Comparison of ENCODE assay signal across 27 cellular contexts in the genomic region with DNA sequence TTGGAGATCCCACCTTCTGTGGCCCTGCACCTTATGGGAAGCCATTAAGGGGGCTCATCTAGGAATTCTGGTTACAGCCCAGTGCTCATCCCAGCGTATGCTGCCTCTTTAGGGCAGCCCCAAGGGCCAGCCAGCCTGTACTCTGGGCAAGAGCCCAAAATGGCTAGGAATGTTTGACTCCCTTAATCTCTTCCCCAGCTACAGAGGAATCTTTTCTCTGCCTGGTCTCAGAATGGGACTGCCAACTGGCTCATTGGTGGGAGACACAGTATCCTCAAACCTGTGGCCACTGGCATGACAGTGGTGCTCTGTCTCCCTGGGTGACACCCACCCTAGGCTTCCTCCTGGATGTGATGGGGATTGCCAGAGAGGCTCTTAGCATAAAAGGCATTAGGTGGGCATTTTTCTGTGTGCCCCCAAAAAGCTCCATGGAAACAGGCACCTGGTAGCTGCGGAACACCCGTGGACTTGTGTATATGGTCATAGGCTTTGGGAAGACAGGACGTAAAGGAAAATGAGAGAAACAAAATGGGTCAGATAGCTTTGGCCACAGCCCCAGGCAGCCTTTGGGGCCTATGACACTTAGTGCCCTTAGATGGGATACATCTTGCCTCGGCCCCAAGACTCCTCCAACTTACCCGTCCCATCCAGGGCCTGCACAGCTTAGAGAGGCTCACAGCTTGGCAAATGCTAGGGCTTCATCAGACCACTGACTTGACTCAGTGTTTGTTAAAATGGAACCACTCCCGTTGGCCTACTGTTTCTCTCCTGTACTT. TPM values are rescaled to one million over a fixed set of nuclear protein-coding genes. Genes with fewer than 3 reads are reported as not detected.
A peak's percentile ranks its signal among the peaks of the same experiment; 100 is the strongest.
DNase-seq lines count a peak whose midpoint lies in the region; ATAC-seq and TF ChIP-seq lines count a peak whose summit lies in the region.
"Had no signal": no experiment of that assay in that cellular context is flagged by ENCODE, and none has a peak within 500 bp of the region (broad histone marks: within the 10 kb centered on the region; RNA-seq: fewer than 3 reads in every experiment).

No MANE protein-coding gene starts in this region.

- TF ChIP-seq CTCF in lung (IDR thresholded peaks at IDR 0.05; ENCODE audit: control extremely low read depth, extremely low read depth) (no peak), suprapubic skin (IDR thresholded peaks at IDR 0.05) (no peak), upper lobe of left lung (IDR thresholded peaks at IDR 0.05) (no peak)

- no peaks in the 10 kb centered on the region for H3K36me3 ChIP-seq in lung (ENCODE audit: control insufficient read depth in 2 of 2, insufficient read depth in 2 of 2, low read length in 2 of 2)
- no peaks in the 10 kb centered on the region for H3K36me3 ChIP-seq in suprapubic skin
- no peaks in the 10 kb centered on the region for H3K36me3 ChIP-seq in upper lobe of left lung
- H3K36me3 ChIP-seq: colonic mucosa, prostate gland had no signal

- DNase-seq in activated T-cell treated with anti-CD3 and anti-CD28 coated beads, Interleukin-2, amount 50 U/mL, for 48 hours = peak; percentile 7 to 11
- DNase-seq in activated T-cell treated with anti-CD3 and anti-CD28 coated beads, Interleukin-2, amount 50 U/mL, for 72 hours = no peak
- DNase-seq in cerebellar cortex (ENCODE audit: low spot score) = peak; percentile 37
- no peak for DNase-seq in lung (ENCODE audit: low spot score)
- no peak for DNase-seq in suprapubic skin (ENCODE audit: low spot score in 2 of 2)
- DNase-seq in upper lobe of left lung = no peak
- no peak for DNase-seq in T-helper 17 cell
- DNase-seq: activated CD4-positive, alpha-beta T cell treated with anti-CD3 and anti-CD28 coated beads, Interleukin-2, amount 10 ng/mL, durations not matched to agents 7 days and 5 days; activated gamma-delta T cell; activated naive CD8-positive, alpha-beta T cell treated with anti-CD3 and anti-CD28 coated beads, Interleukin-2, amount 50 U/mL, for 24 hours; Caco-2; colonic mucosa; DND-41; NCI-H1092 treated with DMSO at 0.1 percent for 48 hours; NCI-H1930; stimulated activated CD4-positive, alpha-beta T cell treated with anti-CD3 and anti-CD28 coated beads, Interleukin-4, amount 100 ng/mL, for 24 hours had no signal

- TF ChIP-seq POLR2A in suprapubic skin (IDR thresholded peaks at IDR 0.05) (no peak), upper lobe of left lung (IDR thresholded peaks at IDR 0.05) (no peak)

- H3K9me3 Mint-ChIP-seq in activated T-cell treated with anti-CD3 and anti-CD28 coated beads, Interleukin-2, amount 50 U/mL, for 72 hours = no peaks in the 10 kb centered on the region
- H3K9me3 Mint-ChIP-seq: activated CD4-positive, alpha-beta T cell treated with anti-CD3 and anti-CD28 coated beads, Interleukin-2, amount 10 ng/mL, durations not matched to agents 7 days and 5 days; activated naive CD8-positive, alpha-beta T cell treated with anti-CD3 and anti-CD28 coated beads, Interleukin-2, amount 50 U/mL, for 24 hours; GM23338; stimulated activated naive CD8-positive, alpha-beta T cell treated with anti-CD3 and anti-CD28 coated beads, Interleukin-15, Interleukin-2, amounts not matched to agents 100 ng/mL and 50 ng/mL, for 24 hours; T-helper 1 cell treated with Interleukin-12 subunit alpha and Interleukin-12 subunit beta and Interleukin-4 antibody, amounts not matched to agents 30 μg/mL and 1 μg/mL, for 36 hours; type B pancreatic cell had no signal

- no peaks in the 10 kb centered on the region for H3K4me1 ChIP-seq in lung (ENCODE audit: control insufficient read depth in 2 of 2, insufficient read depth in 2 of 2, low read length in 2 of 2)
- H3K4me1 ChIP-seq in suprapubic skin = peaks cover 36% of the 10 kb centered on the region
- H3K4me1 ChIP-seq in upper lobe of left lung = no peaks in the 10 kb centered on the region
- H3K4me1 ChIP-seq: A549, colonic mucosa, prostate gland had no signal

- H3K9me3 ChIP-seq in lung (ENCODE audit: control insufficient read depth in 2 of 2, insufficient read depth in 1 of 2, low read length in 1 of 2) (no peaks in the 10 kb centered on the region), suprapubic skin (no peaks in the 10 kb centered on the region), upper lobe of left lung (no peaks in the 10 kb centered on the region), T-helper 17 cell (ENCODE audit: control insufficient read depth, low read length, poor library complexity, severe bottlenecking) (no peaks in the 10 kb centered on the region)
- H3K9me3 ChIP-seq: A549; BLaER1 treated with 17β-estradiol and CSF1 and Interleukin-3, amounts not matched to agents 10 nM and 100 nM; Caco-2; colonic mucosa; prostate gland had no signal

- no peak for ATAC-seq in activated T-cell treated with anti-CD3 and anti-CD28 coated beads, Interleukin-2, amount 50 U/mL, for 72 hours (replicated peaks in 1 of 2)
- peak; percentile 19 for ATAC-seq in lung (ENCODE audit: insufficient read depth, low FRiP score)
- no peak for ATAC-seq in upper lobe of left lung (ENCODE audit: low FRiP score in 2 of 2)
- ATAC-seq in GM19455 (IDR thresholded peaks at IDR 0.05; ENCODE audit: unreplicated experiment) = no peak
- ATAC-seq in T-helper 17 cell = no peak
- ATAC-seq: A549; activated naive CD8-positive, alpha-beta T cell treated with anti-CD3 and anti-CD28 coated beads, Interleukin-2, amount 50 U/mL, for 24 hours; GM23338; HepG2; left lobe of liver had no signal

- no peak overlapping the region for H3K27ac Mint-ChIP-seq in activated T-cell treated with anti-CD3 and anti-CD28 coated beads, Interleukin-2, amount 50 U/mL, for 72 hours
- no peak overlapping the region for H3K27ac Mint-ChIP-seq in T-helper 17 cell
- H3K27ac Mint-ChIP-seq: activated CD4-positive, alpha-beta T cell treated with anti-CD3 and anti-CD28 coated beads, Interleukin-2, amount 10 ng/mL, durations not matched to agents 7 days and 5 days; activated naive CD8-positive, alpha-beta T cell treated with anti-CD3 and anti-CD28 coated beads, Interleukin-2, amount 50 U/mL, for 24 hours; GM23338; stimulated activated naive CD8-positive, alpha-beta T cell treated with anti-CD3 and anti-CD28 coated beads, Interleukin-15, Interleukin-2, amounts not matched to agents 100 ng/mL and 50 ng/mL, for 24 hours; T-helper 1 cell treated with Interleukin-12 subunit alpha and Interleukin-12 subunit beta and Interleukin-4 antibody, amounts not matched to agents 30 μg/mL and 1 μg/mL, for 36 hours; type B pancreatic cell had no signal

- H3K4me3 Mint-ChIP-seq in activated T-cell treated with anti-CD3 and anti-CD28 coated beads, Interleukin-2, amount 50 U/mL, for 72 hours = no peak overlapping the region
- H3K4me3 Mint-ChIP-seq in T-helper 17 cell = no peak overlapping the region
- H3K4me3 Mint-ChIP-seq: activated CD4-positive, alpha-beta T cell treated with anti-CD3 and anti-CD28 coated beads, Interleukin-2, amount 10 ng/mL, durations not matched to agents 7 days and 5 days; activated naive CD8-positive, alpha-beta T cell treated with anti-CD3 and anti-CD28 coated beads, Interleukin-2, amount 50 U/mL, for 24 hours; GM23338; stimulated activated naive CD8-positive, alpha-beta T cell treated with anti-CD3 and anti-CD28 coated beads, Interleukin-15, Interleukin-2, amounts not matched to agents 100 ng/mL and 50 ng/mL, for 24 hours; T-helper 1 cell treated with Interleukin-12 subunit alpha and Interleukin-12 subunit beta and Interleukin-4 antibody, amounts not matched to agents 30 μg/mL and 1 μg/mL, for 36 hours; type B pancreatic cell had no signal

- H3K27me3 Mint-ChIP-seq in activated T-cell treated with anti-CD3 and anti-CD28 coated beads, Interleukin-2, amount 50 U/mL, for 72 hours (ENCODE audit: low read depth) = no peaks in the 10 kb centered on the region
- H3K27me3 Mint-ChIP-seq in T-helper 17 cell = no peaks in the 10 kb centered on the region
- H3K27me3 Mint-ChIP-seq: activated CD4-positive, alpha-beta T cell treated with anti-CD3 and anti-CD28 coated beads, Interleukin-2, amount 10 ng/mL, durations not matched to agents 7 days and 5 days; activated naive CD8-positive, alpha-beta T cell treated with anti-CD3 and anti-CD28 coated beads, Interleukin-2, amount 50 U/mL, for 24 hours; stimulated activated naive CD8-positive, alpha-beta T cell treated with anti-CD3 and anti-CD28 coated beads, Interleukin-15, Interleukin-2, amounts not matched to agents 100 ng/mL and 50 ng/mL, for 24 hours; type B pancreatic cell had no signal

- H3K27me3 ChIP-seq in lung (ENCODE audit: control insufficient read depth, insufficient read depth) (no peaks in the 10 kb centered on the region), suprapubic skin (no peaks in the 10 kb centered on the region), upper lobe of left lung (no peaks in the 10 kb centered on the region)
- H3K27me3 ChIP-seq: BLaER1 treated with 17β-estradiol and CSF1 and Interleukin-3, amounts not matched to agents 10 nM and 100 nM; colonic mucosa had no signal

- H3K4me1 Mint-ChIP-seq in activated T-cell treated with anti-CD3 and anti-CD28 coated beads, Interleukin-2, amount 50 U/mL, for 72 hours (ENCODE audit: low read depth) = no peaks in the 10 kb centered on the region
- H3K4me1 Mint-ChIP-seq in T-helper 17 cell = no peaks in the 10 kb centered on the region
- H3K4me1 Mint-ChIP-seq: activated CD4-positive, alpha-beta T cell treated with anti-CD3 and anti-CD28 coated beads, Interleukin-2, amount 10 ng/mL, durations not matched to agents 7 days and 5 days; activated naive CD8-positive, alpha-beta T cell treated with anti-CD3 and anti-CD28 coated beads, Interleukin-2, amount 50 U/mL, for 24 hours; GM23338 had no signal

- H3K36me3 Mint-ChIP-seq in activated T-cell treated with anti-CD3 and anti-CD28 coated beads, Interleukin-2, amount 50 U/mL, for 72 hours (ENCODE audit: insufficient read depth in 2 of 2) = no peaks in the 10 kb centered on the region
- H3K36me3 Mint-ChIP-seq in T-helper 17 cell (ENCODE audit: low read depth) = no peaks in the 10 kb centered on the region

- TF ChIP-seq EP300 in suprapubic skin (IDR thresholded peaks at IDR 0.05) (no peak), upper lobe of left lung (IDR thresholded peaks at IDR 0.05) (no peak)

- H3K27ac ChIP-seq in lung (ENCODE audit: low read depth in 1 of 2, low read length in 1 of 2) = no peak overlapping the region
- peak overlapping the region; percentile 51 for H3K27ac ChIP-seq in suprapubic skin
- no peak overlapping the region for H3K27ac ChIP-seq in upper lobe of left lung
- H3K27ac ChIP-seq: A549; BLaER1 treated with 17β-estradiol and CSF1 and Interleukin-3, amounts not matched to agents 10 nM and 100 nM; colonic mucosa; prostate gland had no signal

- no peak overlapping the region for H3K4me3 ChIP-seq in lung
- no peak overlapping the region for H3K4me3 ChIP-seq in suprapubic skin
- no peak overlapping the region for H3K4me3 ChIP-seq in upper lobe of left lung
- H3K4me3 ChIP-seq: A549; BLaER1 treated with 17β-estradiol and CSF1 and Interleukin-3, amounts not matched to agents 10 nM and 100 nM; colonic mucosa; GM23338; prostate gland had no signal

- 92 to 94% methylated on average over 7 of the region's 7 CpGs for WGBS in lung, 2 donors
- 84% methylated on average over 7 of the region's 7 CpGs for WGBS in suprapubic skin
- 93 to 95% methylated on average over 6 to 7 of the region's 7 CpGs for WGBS in upper lobe of left lung, 2 donors

RNA-seq across cellular contexts. Expression of a gene that starts 6.9 kb away (rescaled TPM):
- total RNA-seq in activated T-cell treated with anti-CD3 and anti-CD28 coated beads, Interleukin-2, amount 50 U/mL, for 72 hours = 1 to 10 TPM; 5.2 to 6.1 TPM
- total RNA-seq in lung = 1 to 10 TPM; 1.5 to 2.6 TPM
- 1 to 10 TPM; 1.5 to 2.5 TPM for polyA plus RNA-seq in lung
- total RNA-seq in suprapubic skin = 1 to 10 TPM in 3 of 4 donors, under 1 TPM in 1; 0.76 to 4.7 (median 2.8) TPM
- total RNA-seq in upper lobe of left lung = 1 to 10 TPM; 1.2 to 7.2 (median 2.8) TPM
- total RNA-seq in T-helper 17 cell = 1 to 10 TPM; 1.7 to 2.2 TPM

RNA-seq across cellular contexts. Expression of a gene that starts 34.3 kb away (rescaled TPM):
- total RNA-seq in activated T-cell treated with anti-CD3 and anti-CD28 coated beads, Interleukin-2, amount 50 U/mL, for 72 hours = not detected
- total RNA-seq in lung (under 1 TPM; 0.06 to 0.48 TPM), suprapubic skin (10 to 100 TPM in 1 of 4 donors, 1 to 10 TPM in 1, under 1 TPM in 2; 0.68 to 13.3 (median 1.7) TPM), upper lobe of left lung (not detected), T-helper 17 cell (not detected)
- polyA plus RNA-seq in lung = under 1 TPM; 0.01 to 0.08 TPM
- total RNA-seq: activated CD4-positive, alpha-beta T cell treated with anti-CD3 and anti-CD28 coated beads, Interleukin-2, amount 10 ng/mL, durations not matched to agents 7 days and 5 days; Caco-2; fibroblast of lung; HepG2 had no signal
- polyA plus RNA-seq: A549, fibroblast of lung, HepG2 had no signal

RNA-seq across cellular contexts. Expression of a gene that starts 44.4 kb away (rescaled TPM):
- 10 to 100 TPM; 19.9 to 28.4 TPM for total RNA-seq in activated T-cell treated with anti-CD3 and anti-CD28 coated beads, Interleukin-2, amount 50 U/mL, for 72 hours
- 10 to 100 TPM; 12.1 to 18.0 TPM for total RNA-seq in lung
- polyA plus RNA-seq in lung = 1 to 10 TPM; 5.2 to 7.2 TPM
- total RNA-seq in suprapubic skin = 10 to 100 TPM; 12.8 to 21.5 (median 19.0) TPM
- total RNA-seq in upper lobe of left lung = 10 to 100 TPM in 4 of 6 donors, 1 to 10 TPM in 2; 7.3 to 19.3 (median 14.1) TPM
- total RNA-seq in T-helper 17 cell = 10 to 100 TPM; 13.3 to 15.3 TPM

Comparison
In these comparisons a context has a peak if more than half of its experiments do, and no peak if none do; other contexts are left out.
1. DNase-seq: peak in activated T-cell treated with anti-CD3 and anti-CD28 coated beads, Interleukin-2, amount 50 U/mL, for 48 hours (2 of 2) and cerebellar cortex (single experiment); none in activated T-cell treated with anti-CD3 and anti-CD28 coated beads, Interleukin-2, amount 50 U/mL, for 72 hours (0 of 2), lung (single experiment), suprapubic skin (0 of 2), upper lobe of left lung (0 of 2) and T-helper 17 cell (0 of 3).